Comparison of ENCODE assay signal across 1 cellular context in the genomic region with DNA sequence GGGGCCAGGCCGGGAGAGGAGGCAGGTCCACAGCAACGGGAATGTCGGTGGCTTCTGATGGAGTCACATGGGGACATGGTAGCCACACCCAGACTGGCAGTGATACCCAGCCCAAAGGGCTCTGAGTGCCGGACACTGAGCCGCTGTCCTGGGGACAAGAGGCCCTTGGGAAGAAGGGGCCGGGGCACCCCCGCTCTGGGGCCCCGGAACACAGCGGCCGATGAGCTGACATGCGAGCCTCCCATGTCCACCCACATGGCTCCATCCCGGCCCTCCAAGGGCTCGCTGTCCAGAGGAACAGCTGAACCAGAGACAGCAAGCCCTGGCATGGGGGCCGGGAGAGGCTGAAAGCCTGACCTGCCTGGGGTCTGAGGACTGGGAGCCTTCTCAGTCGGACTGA. TPM values are rescaled to one million over a fixed set of nuclear protein-coding genes. Genes with fewer than 3 reads are reported as not detected.
"Had no signal": no experiment of that assay in that cellular context is flagged by ENCODE, and none has a peak within 500 bp of the region (broad histone marks: within the 10 kb centered on the region; RNA-seq: fewer than 3 reads in every experiment).

No MANE protein-coding gene starts in this region.

RNA-seq across cellular contexts. Expression of a gene that starts 7.4 kb away (rescaled TPM):
- total RNA-seq: IMR-90 had no signal
- polyA plus RNA-seq: IMR-90 had no signal
